1 cellular context compared by ENCODE assay signal in the genomic region with DNA sequence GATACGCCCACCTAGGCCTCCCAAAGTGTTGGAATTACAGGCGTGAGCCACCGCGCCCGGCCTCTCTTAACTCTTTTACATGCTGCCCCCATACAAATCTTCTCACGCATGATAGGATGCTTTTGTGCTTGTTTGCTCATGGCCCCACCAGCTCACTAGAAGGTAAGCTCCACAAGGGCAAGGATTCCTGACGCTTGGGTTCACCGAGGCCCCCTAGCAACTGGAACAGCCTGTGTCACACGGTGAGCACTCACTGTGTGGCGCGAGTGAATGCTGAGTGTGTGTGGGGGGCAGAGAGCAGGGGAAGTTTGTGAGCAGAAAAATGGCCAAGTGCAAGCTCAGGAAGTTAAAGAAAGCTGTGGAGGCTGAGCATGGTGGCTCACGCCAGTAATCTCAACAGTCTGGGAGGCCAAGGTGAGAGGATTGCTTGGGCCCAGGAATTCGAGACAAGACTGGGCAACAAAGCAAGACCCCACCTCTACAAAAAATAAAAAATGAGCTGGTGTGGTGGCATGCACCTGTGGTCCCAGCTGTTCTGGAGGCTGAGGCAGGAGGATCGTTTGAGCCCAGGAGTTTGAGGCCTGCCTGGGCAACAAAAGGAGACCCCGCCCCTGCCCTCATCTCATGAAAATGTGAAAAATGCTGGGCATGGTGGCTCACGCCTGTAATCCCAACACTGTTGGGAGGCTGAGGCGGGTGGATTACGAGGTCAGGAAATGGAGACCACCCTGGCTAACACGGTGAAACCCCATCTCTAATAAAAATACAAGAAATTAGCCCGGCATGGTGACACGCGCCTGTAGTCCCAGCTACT.
TF ChIP-seq lines count a peak whose summit lies in the region.

No MANE protein-coding gene starts in this region.

TF ChIP-seq in HepG2, 621 proteins besides CTCF, POLR2A, EP300 and RAD21:
- TF ChIP-seq CHD4 (IDR thresholded peaks at IDR 0.05; ENCODE audit: borderline replicate concordance, low read length): no peak
- no peak for TF ChIP-seq ZNF775 (CRISPR knock-in tag; IDR thresholded peaks at IDR 0.05; ENCODE audit: borderline replicate concordance)
- TF ChIP-seq ARID2 (CRISPR knock-in tag; IDR thresholded peaks at IDR 0.05; ENCODE audit: borderline replicate concordance): no peak
- TF ChIP-seq, protein P1, sequence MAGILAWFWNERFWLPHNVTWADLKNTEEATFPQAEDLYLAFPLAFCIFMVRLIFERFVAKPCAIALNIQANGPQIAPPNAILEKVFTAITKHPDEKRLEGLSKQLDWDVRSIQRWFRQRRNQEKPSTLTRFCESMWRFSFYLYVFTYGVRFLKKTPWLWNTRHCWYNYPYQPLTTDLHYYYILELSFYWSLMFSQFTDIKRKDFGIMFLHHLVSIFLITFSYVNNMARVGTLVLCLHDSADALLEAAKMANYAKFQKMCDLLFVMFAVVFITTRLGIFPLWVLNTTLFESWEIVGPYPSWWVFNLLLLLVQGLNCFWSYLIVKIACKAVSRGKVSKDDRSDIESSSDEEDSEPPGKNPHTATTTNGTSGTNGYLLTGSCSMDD (CRISPR knock-in tag; IDR thresholded peaks at IDR 0.05): no peak
- 0 out of 2 replicates have a peak, but pooled peaks have one; percentile 57 for TF ChIP-seq ZNF121 (CRISPR knock-in tag; IDR thresholded peaks at IDR 0.05)
- no peak for TF ChIP-seq ZNF34 (CRISPR knock-in tag; IDR thresholded peaks at IDR 0.05; ENCODE audit: borderline replicate concordance)
- no peak for TF ChIP-seq TGIF2 (CRISPR knock-in tag; IDR thresholded peaks at IDR 0.05)
- TF ChIP-seq, protein P2, sequence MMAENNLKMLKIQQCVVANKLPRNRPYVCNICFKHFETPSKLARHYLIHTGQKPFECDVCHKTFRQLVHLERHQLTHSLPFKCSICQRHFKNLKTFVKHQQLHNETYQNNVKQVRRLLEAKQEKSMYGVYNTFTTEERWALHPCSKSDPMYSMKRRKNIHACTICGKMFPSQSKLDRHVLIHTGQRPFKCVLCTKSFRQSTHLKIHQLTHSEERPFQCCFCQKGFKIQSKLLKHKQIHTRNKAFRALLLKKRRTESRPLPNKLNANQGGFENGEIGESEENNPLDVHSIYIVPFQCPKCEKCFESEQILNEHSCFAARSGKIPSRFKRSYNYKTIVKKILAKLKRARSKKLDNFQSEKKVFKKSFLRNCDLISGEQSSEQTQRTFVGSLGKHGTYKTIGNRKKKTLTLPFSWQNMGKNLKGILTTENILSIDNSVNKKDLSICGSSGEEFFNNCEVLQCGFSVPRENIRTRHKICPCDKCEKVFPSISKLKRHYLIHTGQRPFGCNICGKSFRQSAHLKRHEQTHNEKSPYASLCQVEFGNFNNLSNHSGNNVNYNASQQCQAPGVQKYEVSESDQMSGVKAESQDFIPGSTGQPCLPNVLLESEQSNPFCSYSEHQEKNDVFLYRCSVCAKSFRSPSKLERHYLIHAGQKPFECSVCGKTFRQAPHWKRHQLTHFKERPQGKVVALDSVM (CRISPR knock-in tag; IDR thresholded peaks at IDR 0.05): no peak
- no peak for TF ChIP-seq ZNF253 (CRISPR knock-in tag; IDR thresholded peaks at IDR 0.05; ENCODE audit: borderline replicate concordance)
- TF ChIP-seq CEBPB (IDR thresholded peaks at IDR 0.05; ENCODE audit: borderline replicate concordance, low read depth, low read length): no peak
- TF ChIP-seq, protein P3, sequence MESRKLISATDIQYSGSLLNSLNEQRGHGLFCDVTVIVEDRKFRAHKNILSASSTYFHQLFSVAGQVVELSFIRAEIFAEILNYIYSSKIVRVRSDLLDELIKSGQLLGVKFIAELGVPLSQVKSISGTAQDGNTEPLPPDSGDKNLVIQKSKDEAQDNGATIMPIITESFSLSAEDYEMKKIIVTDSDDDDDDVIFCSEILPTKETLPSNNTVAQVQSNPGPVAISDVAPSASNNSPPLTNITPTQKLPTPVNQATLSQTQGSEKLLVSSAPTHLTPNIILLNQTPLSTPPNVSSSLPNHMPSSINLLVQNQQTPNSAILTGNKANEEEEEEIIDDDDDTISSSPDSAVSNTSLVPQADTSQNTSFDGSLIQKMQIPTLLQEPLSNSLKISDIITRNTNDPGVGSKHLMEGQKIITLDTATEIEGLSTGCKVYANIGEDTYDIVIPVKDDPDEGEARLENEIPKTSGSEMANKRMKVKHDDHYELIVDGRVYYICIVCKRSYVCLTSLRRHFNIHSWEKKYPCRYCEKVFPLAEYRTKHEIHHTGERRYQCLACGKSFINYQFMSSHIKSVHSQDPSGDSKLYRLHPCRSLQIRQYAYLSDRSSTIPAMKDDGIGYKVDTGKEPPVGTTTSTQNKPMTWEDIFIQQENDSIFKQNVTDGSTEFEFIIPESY (CRISPR knock-in tag; IDR thresholded peaks at IDR 0.05): peak; percentile 55; the same call in 1 of the 2 replicates
